ENCODE assay signal across 25 cellular contexts in genomic region chr9:129673602-129674001, GRCh38. TPM values are rescaled to one million over a fixed set of nuclear protein-coding genes. Genes with fewer than 3 reads are reported as not detected.
"Had no signal": no experiment of that assay in that cellular context is flagged by ENCODE, and none has a peak within 500 bp of the region (broad histone marks: within the 10 kb centered on the region; RNA-seq: fewer than 3 reads in every experiment).

No MANE protein-coding gene starts in this region.

- H3K9me3 ChIP-seq: MG63 had no signal

- H3K27ac ChIP-seq: KMS-11 had no signal

- DNase-seq: activated CD4-positive, alpha-beta T cell treated with anti-CD3 and anti-CD28 coated beads for 48 hours; activated CD4-positive, alpha-beta T cell treated with anti-CD3 and anti-CD28 coated beads, Interleukin-2, amount 50 U/mL, for 4 hours; activated CD4-positive, CD25-positive, alpha-beta regulatory T cell treated with anti-CD3 and anti-CD28 coated beads, Interleukin-2, amount 50 U/mL, for 72 hours; activated CD8-positive, alpha-beta memory T cell treated with anti-CD3 and anti-CD28 coated beads, Interleukin-2, amount 50 U/mL, for 48 hours; activated CD8-positive, alpha-beta T cell treated with anti-CD3 and anti-CD28 coated beads, Interleukin-2, amount 10 ng/mL, durations not matched to agents 7 days and 5 days; activated T-cell treated with anti-CD3 and anti-CD28 coated beads, Interleukin-2, amount 50 U/mL, for 1 hour; aorta; central memory CD4-positive, alpha-beta T cell; IMR-90; MG63; MV-4-11; NCI-H1092 treated with DMSO at 0.1 percent for 48 hours; NCI-H1417 treated with DMSO at 0.1 percent for 48 hours; NCI-H1694; NCI-H2081; NCI-H446 treated with DMSO at 0.1 percent for 48 hours; NCI-H524 treated with DMSO at 0.1 percent for 48 hours; NCI-H774; NK-92 treated with Interleukin-12 subunit alpha and Interleukin-12 subunit beta, amount 100 ng/mL, for 24 hours; PC-3; SHP77 had no signal

- H3K4me3 ChIP-seq: MG63 had no signal

- H3K27me3 ChIP-seq: MG63 had no signal

- H3K4me3 Mint-ChIP-seq: activated CD8-positive, alpha-beta T cell treated with anti-CD3 and anti-CD28 coated beads, Interleukin-2, amount 10 ng/mL, durations not matched to agents 7 days and 5 days; activated naive CD4-positive, alpha-beta T cell treated with anti-CD3 and anti-CD28 coated beads, Interleukin-2, amount 50 U/mL, for 24 hours; T-helper 1 cell treated with Interleukin-12 subunit alpha and Interleukin-12 subunit beta and Interleukin-4 antibody, amounts not matched to agents 30 μg/mL and 1 μg/mL, for 36 hours had no signal

- H3K4me1 Mint-ChIP-seq: activated naive CD4-positive, alpha-beta T cell treated with anti-CD3 and anti-CD28 coated beads, Interleukin-2, amount 50 U/mL, for 24 hours had no signal

- H3K36me3 ChIP-seq: MG63 had no signal

- H3K27ac Mint-ChIP-seq: activated CD8-positive, alpha-beta T cell treated with anti-CD3 and anti-CD28 coated beads, Interleukin-2, amount 10 ng/mL, durations not matched to agents 7 days and 5 days; activated naive CD4-positive, alpha-beta T cell treated with anti-CD3 and anti-CD28 coated beads, Interleukin-2, amount 50 U/mL, for 24 hours; T-helper 1 cell treated with Interleukin-12 subunit alpha and Interleukin-12 subunit beta and Interleukin-4 antibody, amounts not matched to agents 30 μg/mL and 1 μg/mL, for 36 hours had no signal

- H3K9me3 Mint-ChIP-seq: activated naive CD4-positive, alpha-beta T cell treated with anti-CD3 and anti-CD28 coated beads, Interleukin-2, amount 50 U/mL, for 24 hours; T-helper 1 cell treated with Interleukin-12 subunit alpha and Interleukin-12 subunit beta and Interleukin-4 antibody, amounts not matched to agents 30 μg/mL and 1 μg/mL, for 36 hours had no signal

- H3K36me3 Mint-ChIP-seq: activated naive CD4-positive, alpha-beta T cell treated with anti-CD3 and anti-CD28 coated beads, Interleukin-2, amount 50 U/mL, for 24 hours had no signal

RNA-seq across cellular contexts. Expression of gene PRRX2, which starts 8.2 kb away (rescaled TPM):
- total RNA-seq: bronchial epithelial cell had no signal

RNA-seq across cellular contexts. Expression of gene C9orf50, which starts 52.7 kb away (rescaled TPM):
- total RNA-seq: activated CD8-positive, alpha-beta T cell treated with anti-CD3 and anti-CD28 coated beads, Interleukin-2, amount 10 ng/mL, durations not matched to agents 7 days and 5 days; bronchial epithelial cell; IMR-90; PC-3 had no signal
